14 cellular contexts compared by ENCODE assay signal in genomic region chrX:119071381-119071780, GRCh38. TPM values are rescaled to one million over a fixed set of nuclear protein-coding genes. Genes with fewer than 3 reads are reported as not detected.
DNase-seq lines count a peak whose midpoint lies in the region; ATAC-seq and TF ChIP-seq lines count a peak whose summit lies in the region.
"Had no signal": no experiment of that assay in that cellular context is flagged by ENCODE, and none has a peak within 500 bp of the region (broad histone marks: within the 10 kb centered on the region; RNA-seq: fewer than 3 reads in every experiment).

No MANE protein-coding gene starts in this region.

- H3K9ac ChIP-seq in BLaER1 treated with 17β-estradiol and CSF1 and Interleukin-3, amounts not matched to agents 10 nM and 100 nM: no peak overlapping the region
- no peak overlapping the region for H3K9ac ChIP-seq in MM.1S (ENCODE audit: low read length)

- H3K27ac ChIP-seq in BLaER1 treated with 17β-estradiol and CSF1 and Interleukin-3, amounts not matched to agents 10 nM and 100 nM: no peak overlapping the region; a peak in 1 of 22 replicates
- H3K27ac ChIP-seq in MM.1S (ENCODE audit: low read length): no peak overlapping the region
- H3K27ac ChIP-seq: prostate gland, SK-N-MC, WERI-Rb-1 had no signal

- no peaks in the 10 kb centered on the region for H3K27me3 ChIP-seq in BLaER1 treated with 17β-estradiol and CSF1 and Interleukin-3, amounts not matched to agents 10 nM and 100 nM
- peaks cover 21% of the 10 kb centered on the region for H3K27me3 ChIP-seq in MM.1S (replicated peaks; ENCODE audit: insufficient read depth, low read length)

- peaks cover 7 to 32% (median 28%) of the 10 kb centered on the region in 10 experiments; a peak in 19 of 20 replicates for H3K4me1 ChIP-seq in BLaER1 treated with 17β-estradiol and CSF1 and Interleukin-3, amounts not matched to agents 10 nM and 100 nM
- H3K4me1 ChIP-seq in MM.1S (ENCODE audit: low read length): peaks cover 7% of the 10 kb centered on the region; the same call in 1 of the 2 replicates
- H3K4me1 ChIP-seq: prostate gland had no signal

- intact Hi-C loops in left ventricle myocardium superior (cut with micrococcal nuclease): no loop called here

- H2AFZ ChIP-seq in MM.1S (ENCODE audit: low read length): no peak overlapping the region

- H3K4me2 ChIP-seq in BLaER1 treated with 17β-estradiol and CSF1 and Interleukin-3, amounts not matched to agents 10 nM and 100 nM: peak overlapping the region; percentile 3 to 51 (median 39); a peak in 19 of 22 replicates
- H3K4me2 ChIP-seq in MM.1S (ENCODE audit: low read depth, low read length): peak overlapping the region; percentile 13; the same call in 1 of the 2 replicates

- H3K79me2 ChIP-seq in MM.1S (ENCODE audit: low read length): no peaks in the 10 kb centered on the region

- TF ChIP-seq CTCF in MM.1S (IDR thresholded peaks at IDR 0.05; ENCODE audit: low read length): no peak

- H3K9me2 ChIP-seq in MM.1S (replicated peaks; ENCODE audit: insufficient read depth, low read length): no peaks in the 10 kb centered on the region

- peaks cover 0 to 11% (median 5%) of the 10 kb centered on the region in 11 experiments; a peak in 5 of 22 replicates for H3K9me3 ChIP-seq in BLaER1 treated with 17β-estradiol and CSF1 and Interleukin-3, amounts not matched to agents 10 nM and 100 nM (replicated peaks in 1 of 11)
- H3K9me3 ChIP-seq in MM.1S (replicated peaks; ENCODE audit: insufficient read depth, low read length): no peaks in the 10 kb centered on the region
- H3K9me3 ChIP-seq: prostate gland had no signal

- DNase-seq in MM.1S (peak; percentile 70), DMS153 (lab: John Stamatoyannopoulos, UW) (no peak), OCI-M2 (lab: John Stamatoyannopoulos, UW; ENCODE audit: unreplicated experiment) (no peak), left ventricle myocardium superior (no peak)
- DNase-seq in central memory CD4-positive, alpha-beta T cell: no peak
- DNase-seq: activated naive CD8-positive, alpha-beta T cell treated with anti-CD3 and anti-CD28 coated beads, Interleukin-2, amount 10 ng/mL, durations not matched to agents 7 days and 5 days; NCI-H187 treated with DMSO at 0.1 percent for 48 hours; WERI-Rb-1 had no signal

- H3F3A ChIP-seq in MM.1S (ENCODE audit: insufficient read depth, low read length): 0 out of 2 replicates have a peak, but pooled peaks cover 3% of the 10 kb centered on the region

- H4K20me1 ChIP-seq in BLaER1 treated with 17β-estradiol and CSF1 and Interleukin-3, amounts not matched to agents 10 nM and 100 nM: no peaks in the 10 kb centered on the region
- no peaks in the 10 kb centered on the region for H4K20me1 ChIP-seq in MM.1S (ENCODE audit: insufficient read depth, low read length)

- no peak overlapping the region for H3K4me3 ChIP-seq in BLaER1 treated with 17β-estradiol and CSF1 and Interleukin-3, amounts not matched to agents 10 nM and 100 nM
- H3K4me3 ChIP-seq in MM.1S (ENCODE audit: low read length): no peak overlapping the region
- H3K4me3 ChIP-seq: prostate gland, SK-N-MC had no signal

- ATAC-seq in GM19328 (IDR thresholded peaks at IDR 0.05; ENCODE audit: unreplicated experiment): peak; percentile 57
- peak; percentile 65 for ATAC-seq in HG02759 (IDR thresholded peaks at IDR 0.05; ENCODE audit: unreplicated experiment)
- no peak for ATAC-seq in left ventricle myocardium superior

- H3K36me3 ChIP-seq in BLaER1 treated with 17β-estradiol and CSF1 and Interleukin-3, amounts not matched to agents 10 nM and 100 nM: no peaks in the 10 kb centered on the region
- H3K36me3 ChIP-seq in MM.1S (replicated peaks; ENCODE audit: insufficient read depth, low read length): no peaks in the 10 kb centered on the region
- H3K36me3 ChIP-seq: prostate gland, WERI-Rb-1 had no signal

RNA-seq across cellular contexts. Expression of gene CT47C1, which starts 1.4 kb away (rescaled TPM):
- not detected for total RNA-seq in left ventricle myocardium superior
- total RNA-seq: activated naive CD8-positive, alpha-beta T cell treated with anti-CD3 and anti-CD28 coated beads, Interleukin-2, amount 10 ng/mL, durations not matched to agents 7 days and 5 days; mucosa of gallbladder had no signal

RNA-seq across cellular contexts. Expression of gene KIAA1210, which starts 56.2 kb away (rescaled TPM):
- not detected for total RNA-seq in left ventricle myocardium superior
- total RNA-seq: activated naive CD8-positive, alpha-beta T cell treated with anti-CD3 and anti-CD28 coated beads, Interleukin-2, amount 10 ng/mL, durations not matched to agents 7 days and 5 days; mucosa of gallbladder had no signal
